In genomic region chr6:160102956-160103824, GRCh38 we compare ENCODE assay signal across 8 cellular contexts. TPM values are rescaled to one million over a fixed set of nuclear protein-coding genes. Genes with fewer than 3 reads are reported as not detected.
DNase-seq lines count a peak whose midpoint lies in the region; ATAC-seq, FAIRE-seq and TF ChIP-seq lines count a peak whose summit lies in the region.

No MANE protein-coding gene starts in this region.

- H3K27me3 ChIP-seq in OCI-LY1 (ENCODE audit: insufficient read depth, low read length): no peaks in the 10 kb centered on the region
- no peaks in the 10 kb centered on the region for H3K27me3 ChIP-seq in trophoblast cell (ENCODE audit: insufficient read depth, low read length)

- H2AK5ac ChIP-seq in trophoblast cell (ENCODE audit: low read length): no peak overlapping the region

- no peaks in the 10 kb centered on the region for H3K9me3 ChIP-seq in OCI-LY1 (ENCODE audit: low read length)
- no peaks in the 10 kb centered on the region for H3K9me3 ChIP-seq in trophoblast cell (ENCODE audit: insufficient read depth, low read depth, low read length)

- no peak for ATAC-seq in GM19324 (IDR thresholded peaks at IDR 0.05; ENCODE audit: low FRiP score, unreplicated experiment)

- no peak overlapping the region for H3K27ac ChIP-seq in OCI-LY1 (ENCODE audit: low read depth, low read length, poor library complexity, severe bottlenecking)
- no peak overlapping the region for H3K27ac ChIP-seq in trophoblast cell (ENCODE audit: low read depth, low read length)

- peaks cover 10% of the 10 kb centered on the region; the same call in 1 of the 2 replicates for H3K36me3 ChIP-seq in OCI-LY1 (ENCODE audit: insufficient read depth, low read length)
- H3K36me3 ChIP-seq in trophoblast cell (ENCODE audit: control insufficient read depth in 1 of 2, insufficient read depth in 2 of 2, low read length in 2 of 2): peaks cover 50 to 55% of the 10 kb centered on the region in 2 experiments

- H4K20me1 ChIP-seq in OCI-LY1 (ENCODE audit: insufficient read depth, low read length): no peaks in the 10 kb centered on the region

- H3K79me2 ChIP-seq in OCI-LY1 (ENCODE audit: insufficient read depth, low read length): no peaks in the 10 kb centered on the region
- H3K79me2 ChIP-seq in trophoblast cell (ENCODE audit: control insufficient read depth, insufficient read depth, low read length, poor library complexity): no peaks in the 10 kb centered on the region

- H2AFZ ChIP-seq in OCI-LY1 (ENCODE audit: low read length): no peak overlapping the region
- H2AFZ ChIP-seq in trophoblast cell (ENCODE audit: insufficient read depth, low read length, poor library complexity): no peak overlapping the region

- H3K4me3 ChIP-seq in OCI-LY1 (ENCODE audit: low read depth, low read length, poor library complexity, severe bottlenecking) (no peak overlapping the region), trophoblast cell (ENCODE audit: low read depth, low read length) (no peak overlapping the region)

- FAIRE-seq in GM12891 (lab: Jason Lieb, UNC): peak; percentile 35

- H3K79me1 ChIP-seq in trophoblast cell (ENCODE audit: low read length): no peaks in the 10 kb centered on the region

- H3K9ac ChIP-seq in OCI-LY1 (ENCODE audit: low read length): no peak overlapping the region
- H3K9ac ChIP-seq in trophoblast cell (ENCODE audit: low read length): no peak overlapping the region

- no peak overlapping the region for H3K18ac ChIP-seq in trophoblast cell (ENCODE audit: low read length)

- H3F3A ChIP-seq in OCI-LY1 (ENCODE audit: insufficient read depth, low read length): no peaks in the 10 kb centered on the region

- no peak overlapping the region for H4K91ac ChIP-seq in trophoblast cell (ENCODE audit: low read depth, low read length)

- peak; percentile 69 for TF ChIP-seq CTCF in OCI-LY1 (IDR thresholded peaks at IDR 0.05; ENCODE audit: low read length)

- no peak overlapping the region for H2BK12ac ChIP-seq in trophoblast cell (ENCODE audit: low read length)

- no peak overlapping the region for H3K4ac ChIP-seq in trophoblast cell (ENCODE audit: low read depth, low read length)

- WGBS in trophoblast cell (ENCODE audit: extremely low coverage, insufficient coverage, insufficient read length): no CpG with 5 or more reads among the region's 14 CpGs

- H3K9me2 ChIP-seq in OCI-LY1 (ENCODE audit: low read depth, low read length): no peaks in the 10 kb centered on the region

- H4K12ac ChIP-seq in trophoblast cell (ENCODE audit: low read depth, low read length): no peak overlapping the region

- no peak overlapping the region for H3K4me2 ChIP-seq in OCI-LY1 (ENCODE audit: low read length)
- H3K4me2 ChIP-seq in trophoblast cell (ENCODE audit: low read length): no peak overlapping the region

- H3K23ac ChIP-seq in trophoblast cell (ENCODE audit: low read length): no peak overlapping the region

- DNase-seq in AG20443 (ENCODE audit: low spot score) (peak; percentile 56), GM12891 (ENCODE audit: insufficient read length, low spot score) (no peak), dermis microvascular lymphatic vessel endothelial cell (ENCODE audit: low read depth in 2 of 2) (peak; percentile 20 to 49), trophoblast cell (peak; percentile 9 to 18), superior temporal gyrus (ENCODE audit: extremely low spot score) (no peak), posterior vena cava (ENCODE audit: low spot score) (no peak)

- no peak overlapping the region for H2BK120ac ChIP-seq in trophoblast cell (ENCODE audit: insufficient read depth, low read length, poor library complexity)

- no peak for TF ChIP-seq POLR2A in GM12891 (IDR thresholded peaks at IDR 0.05; ENCODE audit: low read depth, low read length)

- no peak overlapping the region for H4K8ac ChIP-seq in trophoblast cell (ENCODE audit: low read depth, low read length)

- no peak overlapping the region for H2BK5ac ChIP-seq in trophoblast cell (ENCODE audit: low read depth, low read length, poor library complexity)

- intact Hi-C loops in posterior vena cava (cut with DNase I): no loop called here

- H3K14ac ChIP-seq in trophoblast cell (ENCODE audit: low read length): no peak overlapping the region

- H3K4me1 ChIP-seq in OCI-LY1 (ENCODE audit: insufficient read depth, low read length, severe bottlenecking) (no peaks in the 10 kb centered on the region), trophoblast cell (ENCODE audit: control insufficient read depth in 1 of 2, insufficient read depth in 2 of 2, low read length in 2 of 2) (no peaks in the 10 kb centered on the region)

TF ChIP-seq in GM12891, 5 proteins besides CTCF, POLR2A, EP300 and RAD21:
- TF ChIP-seq SPI1 (IDR thresholded peaks at IDR 0.05; ENCODE audit: low read depth, low read length) (no peak), PAX5 (IDR thresholded peaks at IDR 0.05; ENCODE audit: insufficient read depth, low read length, severe bottlenecking) (no peak), POLR2AphosphoS5 (IDR thresholded peaks at IDR 0.05; ENCODE audit: low read depth, low read length) (no peak), TAF1 (IDR thresholded peaks at IDR 0.05; ENCODE audit: low read depth, low read length) (no peak), POU2F2 (IDR thresholded peaks at IDR 0.05; ENCODE audit: low read depth, low read length) (no peak)
TF ChIP-seq in GM12891: peak in this region for 0.

RNA-seq across cellular contexts. Expression of gene SLC22A1, which starts 18.4 kb away (rescaled TPM):
- 1.2 TPM for polyA plus RNA-seq in GM12891 (2012; ENCODE audit: low read depth, missing spikeins)
- total RNA-seq in dermis microvascular lymphatic vessel endothelial cell: 0.13 TPM in 1 of 2 replicates, not detected in the other
- polyA plus RNA-seq in trophoblast cell (2013): 1.1 and 1.2 TPM in 2 replicates
- total RNA-seq in posterior vena cava: 1 to 10 TPM; 1.8 to 1.9 TPM

Comparison
In these comparisons a context has a peak if more than half of its experiments do, and no peak if none do; other contexts are left out.
1. DNase-seq: peak in AG20443 (single experiment), dermis microvascular lymphatic vessel endothelial cell (2 of 2) and trophoblast cell (2 of 2); none in GM12891 (single experiment), superior temporal gyrus (single experiment) and posterior vena cava (single experiment).